8 cellular contexts compared by ENCODE assay signal in genomic region chr9:129626944-129627297, GRCh38. TPM values are rescaled to one million over a fixed set of nuclear protein-coding genes. Genes with fewer than 3 reads are reported as not detected.
DNase-seq lines count a peak whose midpoint lies in the region; ATAC-seq and TF ChIP-seq lines count a peak whose summit lies in the region.

No MANE protein-coding gene starts in this region.

- DNase-seq in activated CD4-positive, alpha-beta memory T cell treated with anti-CD3 and anti-CD28 coated beads, Interleukin-2, amount 10 ng/mL, durations not matched to agents 7 days and 5 days = no peak
- peak in 1 of 2 donors; percentile 82 for DNase-seq in cardiac muscle cell (ENCODE audit: low read depth in 1 of 2, low spot score in 1 of 2)
- peak; percentile 55 for DNase-seq in skeletal muscle cell (ENCODE audit: low read depth)
- no peak for DNase-seq in aorta
- no peak for DNase-seq in cerebellum (ENCODE audit: low spot score)
- no peak for DNase-seq in iPS-NIHi7 (ENCODE audit: extremely low spot score)

- 3% methylated on average over 8 of the region's 8 CpGs for WGBS in aorta, 2 donors

- CTCF ChIA-PET in activated CD4-positive, alpha-beta memory T cell treated with anti-CD3 and anti-CD28 coated beads, Interleukin-2, amount 10 ng/mL, durations not matched to agents 7 days and 5 days (lab: Charles Lee) = interaction anchor here (1.1 to 6.6 kb wide), 6 partner anchors 14 to 495 kb away, joined by 3 to 112 read pairs (median 18); partner anchors contain the start of genes ASB6 and IER5L

- H3K27ac Mint-ChIP-seq in activated CD4-positive, alpha-beta memory T cell treated with anti-CD3 and anti-CD28 coated beads, Interleukin-2, amount 10 ng/mL, durations not matched to agents 7 days and 5 days = peak overlapping the region; percentile 83

- no peak for TF ChIP-seq CTCF in cardiac muscle cell (IDR thresholded peaks at IDR 0.05; ENCODE audit: low read depth, low read length)

- H3K36me3 ChIP-seq in ES-I3 (ENCODE audit: insufficient read depth, low read length) (no peaks in the 10 kb centered on the region), cardiac muscle cell (no peaks in the 10 kb centered on the region), aorta (ENCODE audit: control insufficient read depth in 1 of 2, insufficient read depth in 2 of 2, low read length in 1 of 2) (no peaks in the 10 kb centered on the region)

- no peaks in the 10 kb centered on the region for H3K9me3 Mint-ChIP-seq in activated CD4-positive, alpha-beta memory T cell treated with anti-CD3 and anti-CD28 coated beads, Interleukin-2, amount 10 ng/mL, durations not matched to agents 7 days and 5 days

- peaks cover 11% of the 10 kb centered on the region; the same call in 1 of the 2 replicates for H3K4me1 ChIP-seq in ES-I3 (ENCODE audit: insufficient read depth, low read length)
- peaks cover 22% of the 10 kb centered on the region for H3K4me1 ChIP-seq in cardiac muscle cell (ENCODE audit: low read depth)
- H3K4me1 ChIP-seq in aorta (ENCODE audit: control insufficient read depth in 1 of 2, insufficient read depth in 2 of 2, low read length in 2 of 2) = no peaks in the 10 kb centered on the region

- peak overlapping the region; percentile 81 for H3K4me3 Mint-ChIP-seq in activated CD4-positive, alpha-beta memory T cell treated with anti-CD3 and anti-CD28 coated beads, Interleukin-2, amount 10 ng/mL, durations not matched to agents 7 days and 5 days

- peaks cover under 1% of the 10 kb centered on the region for H3K27me3 Mint-ChIP-seq in activated CD4-positive, alpha-beta memory T cell treated with anti-CD3 and anti-CD28 coated beads, Interleukin-2, amount 10 ng/mL, durations not matched to agents 7 days and 5 days

- POLR2A ChIA-PET in activated CD4-positive, alpha-beta memory T cell treated with anti-CD3 and anti-CD28 coated beads, Interleukin-2, amount 10 ng/mL, durations not matched to agents 7 days and 5 days (lab: Charles Lee) = interaction anchor here (0.8 to 4.3 kb wide), 9 partner anchors 9 to 545 kb away, joined by 3 to 44 read pairs (median 4); partner anchors contain the start of genes ASB6, PTPA and TOR1B

- intact Hi-C loops in aorta (cut with DNase I) = no loop called here

- peak overlapping the region; percentile 100 for H3K9ac ChIP-seq in ES-I3 (ENCODE audit: low read depth, low read length)

- ATAC-seq in HG03432 (IDR thresholded peaks at IDR 0.05; ENCODE audit: unreplicated experiment) (peak; percentile 5), aorta (ENCODE audit: low FRiP score) (no peak)

- no peaks in the 10 kb centered on the region for H3K9me3 ChIP-seq in ES-I3 (ENCODE audit: control insufficient read depth, insufficient read depth, low read length)
- no peaks in the 10 kb centered on the region for H3K9me3 ChIP-seq in cardiac muscle cell (ENCODE audit: low read depth)
- no peaks in the 10 kb centered on the region for H3K9me3 ChIP-seq in aorta (ENCODE audit: control insufficient read depth, low read length)

- H3K36me3 Mint-ChIP-seq in activated CD4-positive, alpha-beta memory T cell treated with anti-CD3 and anti-CD28 coated beads, Interleukin-2, amount 10 ng/mL, durations not matched to agents 7 days and 5 days (ENCODE audit: low read depth) = peaks cover 15% of the 10 kb centered on the region

- peak overlapping the region; percentile 81 for H3K27ac ChIP-seq in cardiac muscle cell
- peak overlapping the region in 1 of 2 donors; percentile 88 for H3K27ac ChIP-seq in aorta (ENCODE audit: low read depth in 1 of 2, low read length in 2 of 2)

- H3K27me3 ChIP-seq in cardiac muscle cell (peaks cover under 1% of the 10 kb centered on the region), aorta (ENCODE audit: control insufficient read depth in 1 of 2, insufficient read depth in 2 of 2, low read length in 1 of 2) (no peaks in the 10 kb centered on the region)

- H3K4me1 Mint-ChIP-seq in activated CD4-positive, alpha-beta memory T cell treated with anti-CD3 and anti-CD28 coated beads, Interleukin-2, amount 10 ng/mL, durations not matched to agents 7 days and 5 days = peaks cover 63% of the 10 kb centered on the region

- H3K4me3 ChIP-seq in cardiac muscle cell = peak overlapping the region; percentile 56
- H3K4me3 ChIP-seq in skeletal muscle cell (ENCODE audit: low read depth, low read length) = peak overlapping the region; percentile 86
- peak overlapping the region in 1 of 2 donors; percentile 53 for H3K4me3 ChIP-seq in aorta (ENCODE audit: low read length in 2 of 2)

RNA-seq across cellular contexts. Expression of gene NTMT1, which starts 1.0 kb away (rescaled TPM):
- total RNA-seq in activated CD4-positive, alpha-beta memory T cell treated with anti-CD3 and anti-CD28 coated beads, Interleukin-2, amount 10 ng/mL, durations not matched to agents 7 days and 5 days = 10 to 100 TPM; 34.2 to 38.7 TPM
- total RNA-seq in cardiac muscle cell = 35.2 and 36.1 TPM in 2 replicates
- polyA plus RNA-seq in cardiac muscle cell = 77.6 and 86.0 TPM in 2 replicates
- total RNA-seq in aorta = 10 to 100 TPM; 22.7 to 25.6 TPM
- 10 to 100 TPM; 34.3 to 41.1 TPM for polyA plus RNA-seq in aorta
- total RNA-seq in cerebellum = 14.6 TPM

RNA-seq across cellular contexts. Expression of gene C9orf50, which starts 6.0 kb away (rescaled TPM):
- not detected for total RNA-seq in activated CD4-positive, alpha-beta memory T cell treated with anti-CD3 and anti-CD28 coated beads, Interleukin-2, amount 10 ng/mL, durations not matched to agents 7 days and 5 days
- total RNA-seq in cardiac muscle cell = 1.8 and 2.5 TPM in 2 replicates
- polyA plus RNA-seq in cardiac muscle cell = 2.9 and 4.3 TPM in 2 replicates
- total RNA-seq in aorta = under 1 TPM; 0.30 to 0.62 TPM
- 1 to 10 TPM in 1 of 2 donors, not detected in 1; 4.8 TPM for polyA plus RNA-seq in aorta
- total RNA-seq in cerebellum = not detected

RNA-seq across cellular contexts. Expression of gene ASB6, which starts 15.0 kb away (rescaled TPM):
- total RNA-seq in activated CD4-positive, alpha-beta memory T cell treated with anti-CD3 and anti-CD28 coated beads, Interleukin-2, amount 10 ng/mL, durations not matched to agents 7 days and 5 days = 10 to 100 TPM; 22.5 to 23.4 TPM
- total RNA-seq in cardiac muscle cell = 23.9 and 24.0 TPM in 2 replicates
- 15.0 and 25.2 TPM in 2 replicates for polyA plus RNA-seq in cardiac muscle cell
- 10 to 100 TPM; 15.8 to 20.8 TPM for total RNA-seq in aorta
- 10 to 100 TPM in 1 of 2 donors, 1 to 10 TPM in 1; 6.0 to 20.3 TPM for polyA plus RNA-seq in aorta
- 14.5 TPM for total RNA-seq in cerebellum

RNA-seq across cellular contexts. Expression of gene PRRX2, which starts 38.5 kb away (rescaled TPM):
- total RNA-seq in activated CD4-positive, alpha-beta memory T cell treated with anti-CD3 and anti-CD28 coated beads, Interleukin-2, amount 10 ng/mL, durations not matched to agents 7 days and 5 days = not detected
- total RNA-seq in cardiac muscle cell (1.6 and 10.2 TPM in 2 replicates), aorta (10 to 100 TPM; 51.9 to 68.8 TPM), cerebellum (not detected)
- polyA plus RNA-seq in cardiac muscle cell (3.0 and 9.5 TPM in 2 replicates), aorta (10 to 100 TPM; 27.7 to 52.6 TPM)
